9 cellular contexts compared by ENCODE assay signal in the genomic region with DNA sequence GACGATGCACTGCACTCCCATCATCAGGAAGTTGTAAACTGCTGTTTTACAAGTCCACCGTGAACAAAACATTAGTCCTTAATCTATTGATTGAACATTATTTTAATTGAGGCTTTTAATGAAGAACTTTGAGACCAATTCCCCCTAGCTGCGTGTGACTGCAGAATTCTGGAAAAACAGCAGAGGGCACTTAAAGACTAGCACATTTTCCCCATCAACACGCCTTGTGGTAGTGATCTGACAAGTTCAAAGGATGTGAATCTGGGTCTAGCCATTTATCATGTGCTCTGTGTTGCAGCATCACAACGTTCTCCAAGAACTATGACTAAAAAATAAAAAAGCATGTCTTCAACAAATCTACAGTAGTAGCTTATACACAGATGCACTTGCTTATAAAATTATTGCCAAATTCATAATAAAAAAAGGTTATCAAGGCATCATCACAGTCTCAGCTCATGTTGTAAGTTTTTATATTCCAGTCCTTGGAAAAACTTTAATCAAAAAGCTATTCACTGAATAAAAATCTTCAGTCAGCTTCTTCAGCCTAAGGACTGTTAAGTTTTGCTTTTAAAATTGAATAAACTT. TPM values are rescaled to one million over a fixed set of nuclear protein-coding genes. Genes with fewer than 3 reads are reported as not detected.
DNase-seq lines count a peak whose midpoint lies in the region; ATAC-seq, FAIRE-seq and TF ChIP-seq lines count a peak whose summit lies in the region.
"Had no signal": no experiment of that assay in that cellular context is flagged by ENCODE, and none has a peak within 500 bp of the region (broad histone marks: within the 10 kb centered on the region; RNA-seq: fewer than 3 reads in every experiment).

No MANE protein-coding gene starts in this region.

- no peak for TF ChIP-seq EP300 in upper lobe of left lung (IDR thresholded peaks at IDR 0.05)

- no peaks in the 10 kb centered on the region for H3K9me1 ChIP-seq in keratinocyte (ENCODE audit: control insufficient read depth, extremely low read depth, insufficient read depth, low read length)

- H3K36me3 Mint-ChIP-seq in stimulated activated memory B cell treated with anti-CD40 and anti-IgM and Interleukin-4, amounts not matched to agents 10 μg/mL and 1 μg/mL and 100 μg/mL, for 72 hours, result no peaks in the 10 kb centered on the region
- H3K36me3 Mint-ChIP-seq: naive thymus-derived CD4-positive, alpha-beta T cell had no signal

- no peak overlapping the region for H2AFZ ChIP-seq in keratinocyte (ENCODE audit: control insufficient read depth, low read length)

- H3K36me3 ChIP-seq in keratinocyte (ENCODE audit: control insufficient read depth in 2 of 2, extremely low read depth in 1 of 2, insufficient read depth in 2 of 2, low read length in 2 of 2), result no peaks in the 10 kb centered on the region
- H3K36me3 ChIP-seq in upper lobe of left lung, result no peaks in the 10 kb centered on the region

- H3K27ac Mint-ChIP-seq in stimulated activated memory B cell treated with anti-CD40 and anti-IgM and Interleukin-4, amounts not matched to agents 10 μg/mL and 1 μg/mL and 100 μg/mL, for 72 hours, result no peak overlapping the region

- H3K4me2 ChIP-seq in keratinocyte (ENCODE audit: control insufficient read depth, extremely low read depth, insufficient read depth, low read depth, low read length), result no peak overlapping the region

- TF ChIP-seq CTCF in keratinocyte (optimal IDR thresholded peaks at IDR 0.05 in 1 of 3, IDR thresholded peaks at IDR 0.05 in 1 of 3, conservative IDR thresholded peaks at IDR 0.05 in 1 of 3; ENCODE audit: extremely low read depth in 1 of 3, insufficient read depth in 2 of 3, low read length in 3 of 3) (peak; percentile 63 to 71 (median 63)), upper lobe of left lung (IDR thresholded peaks at IDR 0.05) (peak in 4 of 6 experiments; percentile 28 to 58 (median 52))

- no peak for TF ChIP-seq POLR2A in upper lobe of left lung (IDR thresholded peaks at IDR 0.05)

- DNase-seq in CD1c-positive myeloid dendritic cell (ENCODE audit: extremely low spot score) (peak; percentile 2), GM19240 (ENCODE audit: insufficient read length, low spot score) (peak; percentile 11), NCI-H345 (lab: John Stamatoyannopoulos, UW) (peak; percentile 58), astrocyte of the hippocampus (ENCODE audit: low read depth, low spot score) (peak; percentile 66), keratinocyte (ENCODE audit: low read depth, low spot score) (peak; percentile 5), upper lobe of left lung (no peak)

- H3K4me1 Mint-ChIP-seq in stimulated activated memory B cell treated with anti-CD40 and anti-IgM and Interleukin-4, amounts not matched to agents 10 μg/mL and 1 μg/mL and 100 μg/mL, for 72 hours, result peaks cover 6% of the 10 kb centered on the region

- no peak overlapping the region for H3K4me3 Mint-ChIP-seq in stimulated activated memory B cell treated with anti-CD40 and anti-IgM and Interleukin-4, amounts not matched to agents 10 μg/mL and 1 μg/mL and 100 μg/mL, for 72 hours
- H3K4me3 Mint-ChIP-seq: naive thymus-derived CD4-positive, alpha-beta T cell had no signal

- H3K27me3 ChIP-seq in keratinocyte (ENCODE audit: control insufficient read depth, extremely low read depth, insufficient read depth, low read length) (peaks cover 8% of the 10 kb centered on the region), upper lobe of left lung (no peaks in the 10 kb centered on the region)

- H3K9me3 ChIP-seq in keratinocyte (ENCODE audit: control insufficient read depth, low read depth, low read length), result no peaks in the 10 kb centered on the region
- H3K9me3 ChIP-seq in upper lobe of left lung, result no peaks in the 10 kb centered on the region

- peaks cover 31% of the 10 kb centered on the region for H3K27me3 Mint-ChIP-seq in stimulated activated memory B cell treated with anti-CD40 and anti-IgM and Interleukin-4, amounts not matched to agents 10 μg/mL and 1 μg/mL and 100 μg/mL, for 72 hours

- no peak overlapping the region for H3K27ac ChIP-seq in keratinocyte (ENCODE audit: control insufficient read depth, insufficient read depth, low read length)
- no peak overlapping the region for H3K27ac ChIP-seq in upper lobe of left lung

- WGBS in upper lobe of left lung, 2 donors, result 1 to 4% methylated on average over 5 of the region's 5 CpGs

- H4K20me1 ChIP-seq in keratinocyte (ENCODE audit: control insufficient read depth, extremely low read depth, insufficient read depth, low read length), result no peaks in the 10 kb centered on the region

- H3K4me1 ChIP-seq in keratinocyte (ENCODE audit: control insufficient read depth, extremely low read depth, insufficient read depth, low read length), result no peaks in the 10 kb centered on the region
- no peaks in the 10 kb centered on the region for H3K4me1 ChIP-seq in upper lobe of left lung

- dilution Hi-C loops in keratinocyte (cut with MboI; ENCODE audit: extremely low pct_ligation_motif_present, low sequenced_read_pairs), result no loop called here

- ATAC-seq in upper lobe of left lung (ENCODE audit: low FRiP score in 2 of 2), result peak in 1 of 2 donors; percentile 64
- no peak for ATAC-seq in GM18498 (IDR thresholded peaks at IDR 0.05; ENCODE audit: unreplicated experiment)
- no peak for ATAC-seq in stimulated activated memory B cell treated with anti-CD40 and anti-IgM and Interleukin-4, amounts not matched to agents 10 μg/mL and 1 μg/mL and 100 μg/mL, for 72 hours
- ATAC-seq: naive thymus-derived CD4-positive, alpha-beta T cell had no signal

- no peak overlapping the region for H3K9ac ChIP-seq in keratinocyte (ENCODE audit: control insufficient read depth, extremely low read depth, insufficient read depth, low read length)

- FAIRE-seq in keratinocyte (lab: Jason Lieb, UNC), result no peak

- no peak overlapping the region for H3K4me3 ChIP-seq in keratinocyte (ENCODE audit: control insufficient read depth in 2 of 3, extremely low read depth in 1 of 3, insufficient read depth in 2 of 3, low read depth in 1 of 3, low read length in 3 of 3)
- H3K4me3 ChIP-seq in upper lobe of left lung, result no peak overlapping the region

- H3K79me2 ChIP-seq in keratinocyte (ENCODE audit: control insufficient read depth, insufficient read depth, low read length), result no peaks in the 10 kb centered on the region

- H3K9me3 Mint-ChIP-seq in stimulated activated memory B cell treated with anti-CD40 and anti-IgM and Interleukin-4, amounts not matched to agents 10 μg/mL and 1 μg/mL and 100 μg/mL, for 72 hours, result no peaks in the 10 kb centered on the region
- H3K9me3 Mint-ChIP-seq: naive thymus-derived CD4-positive, alpha-beta T cell had no signal

RNA-seq across cellular contexts. Expression of a gene that starts 35.8 kb away (rescaled TPM):
- not detected in 3 replicates for polyA plus RNA-seq in keratinocyte
- polyA plus RNA-seq in keratinocyte (2011; ENCODE audit: low read depth), result not detected
- polyA plus RNA-seq in keratinocyte (2011; cell fraction: cytosol; rRNA removed), result not detected in 2 replicates
- polyA plus RNA-seq in keratinocyte (2011; cell fraction: nucleus; rRNA removed), result not detected in 2 replicates
- not detected in 2 replicates for polyA plus RNA-seq in keratinocyte (2012; ENCODE audit: low replicate concordance)
- not detected in 3 replicates for polyA minus RNA-seq in keratinocyte
- not detected for polyA minus RNA-seq in keratinocyte (2011; cell fraction: cytosol; rRNA and poly(A)+ RNA removed)
- polyA minus RNA-seq in keratinocyte (2011; cell fraction: nucleus; rRNA and poly(A)+ RNA removed), result not detected in 2 replicates
- total RNA-seq in upper lobe of left lung, result not detected
- total RNA-seq: naive thymus-derived CD4-positive, alpha-beta T cell had no signal
- polyA plus RNA-seq: naive thymus-derived CD4-positive, alpha-beta T cell had no signal

RNA-seq across cellular contexts. Expression of a gene that starts 39.5 kb away (rescaled TPM):
- 9.3 to 17.5 TPM (median 13.6 TPM) in 3 replicates for polyA plus RNA-seq in keratinocyte
- 3.1 TPM for polyA plus RNA-seq in keratinocyte (2011; ENCODE audit: low read depth)
- 8.9 and 14.8 TPM in 2 replicates for polyA plus RNA-seq in keratinocyte (2011; cell fraction: cytosol; rRNA removed)
- 3.7 and 5.8 TPM in 2 replicates for polyA plus RNA-seq in keratinocyte (2011; cell fraction: nucleus; rRNA removed)
- polyA plus RNA-seq in keratinocyte (2012; ENCODE audit: low replicate concordance), result 15.7 and 21.5 TPM in 2 replicates
- 2.3 to 6.7 TPM (median 4.0 TPM) in 3 replicates for polyA minus RNA-seq in keratinocyte
- 11.3 TPM for polyA minus RNA-seq in keratinocyte (2011; cell fraction: cytosol; rRNA and poly(A)+ RNA removed)
- 2.9 and 3.4 TPM in 2 replicates for polyA minus RNA-seq in keratinocyte (2011; cell fraction: nucleus; rRNA and poly(A)+ RNA removed)
- total RNA-seq in upper lobe of left lung, result 10 to 100 TPM; 10.5 to 24.0 (median 15.4) TPM

Comparison
In these comparisons a context has a peak if more than half of its experiments do, and no peak if none do; other contexts are left out.
1. DNase-seq: peak in CD1c-positive myeloid dendritic cell (single experiment), GM19240 (single experiment), NCI-H345 (single experiment), astrocyte of the hippocampus (single experiment) and keratinocyte (single experiment); none in upper lobe of left lung (0 of 2).